In genomic region chr7:1087462-1087809, GRCh38 we compare ENCODE assay signal across 8 cellular contexts. TPM values are rescaled to one million over a fixed set of nuclear protein-coding genes. Genes with fewer than 3 reads are reported as not detected.
DNase-seq lines count a peak whose midpoint lies in the region; ATAC-seq and TF ChIP-seq lines count a peak whose summit lies in the region.

No MANE protein-coding gene starts in this region.

- TF ChIP-seq CTCF in C4-2B (conservative IDR thresholded peaks at IDR 0.05) (no peak), epithelial cell of proximal tubule (conservative IDR thresholded peaks at IDR 0.05; ENCODE audit: low read depth, low read length) (no peak)

- H2AFZ ChIP-seq in trophoblast cell (ENCODE audit: insufficient read depth, low read length, poor library complexity): no peak overlapping the region

- no CpG with 5 or more reads among the region's 6 CpGs for WGBS in trophoblast cell (ENCODE audit: extremely low coverage, insufficient coverage, insufficient read length)

- no peak overlapping the region for H2AK5ac ChIP-seq in trophoblast cell (ENCODE audit: low read length)

- H3K27me3 ChIP-seq in NT2/D1 (ENCODE audit: insufficient read depth, insufficient read length) (no peaks in the 10 kb centered on the region), trophoblast cell (ENCODE audit: insufficient read depth, low read length) (no peaks in the 10 kb centered on the region)

- no peak for ATAC-seq in GM18520 (IDR thresholded peaks at IDR 0.05; ENCODE audit: unreplicated experiment)

- peaks cover 9% of the 10 kb centered on the region for H3K79me1 ChIP-seq in trophoblast cell (ENCODE audit: low read length)

- no peak overlapping the region for H3K14ac ChIP-seq in trophoblast cell (ENCODE audit: low read length)

- no peak overlapping the region for H4K91ac ChIP-seq in trophoblast cell (ENCODE audit: low read depth, low read length)

- H4K8ac ChIP-seq in trophoblast cell (ENCODE audit: low read depth, low read length): no peak overlapping the region

- H2BK5ac ChIP-seq in trophoblast cell (ENCODE audit: low read depth, low read length, poor library complexity): no peak overlapping the region

- H3K27ac ChIP-seq in C4-2B (peak overlapping the region; percentile 56), trophoblast cell (ENCODE audit: low read depth, low read length) (peak overlapping the region; percentile 18)

- no peak overlapping the region for H3K18ac ChIP-seq in trophoblast cell (ENCODE audit: low read length)

- peaks cover 4% of the 10 kb centered on the region for H3K79me2 ChIP-seq in trophoblast cell (ENCODE audit: control insufficient read depth, insufficient read depth, low read length, poor library complexity)

- H2BK12ac ChIP-seq in trophoblast cell (ENCODE audit: low read length): no peak overlapping the region

- peak overlapping the region; percentile 77 for H3K4me2 ChIP-seq in trophoblast cell (ENCODE audit: low read length)

- no peak for DNase-seq in NT2/D1 (ENCODE audit: low read depth, low spot score)
- DNase-seq in epithelial cell of proximal tubule (ENCODE audit: low read depth): no peak
- DNase-seq in trophoblast cell: peak; percentile 22 to 78
- no peak for DNase-seq in 8988T
- no peak for DNase-seq in DMS114 treated with DMSO at 0.1 percent for 48 hours (lab: John Stamatoyannopoulos, UW; ENCODE audit: unreplicated experiment)
- no peak for DNase-seq in NCI-H774 (lab: John Stamatoyannopoulos, UW)

- H3K23ac ChIP-seq in trophoblast cell (ENCODE audit: low read length): no peak overlapping the region

- H3K9ac ChIP-seq in NT2/D1 (ENCODE audit: insufficient read length, low read depth): peak overlapping the region; percentile 82
- H3K9ac ChIP-seq in trophoblast cell (ENCODE audit: low read length): no peak overlapping the region

- H4K12ac ChIP-seq in trophoblast cell (ENCODE audit: low read depth, low read length): no peak overlapping the region

- H3K4me1 ChIP-seq in NT2/D1 (ENCODE audit: insufficient read depth, insufficient read length): peaks cover 26% of the 10 kb centered on the region
- H3K4me1 ChIP-seq in trophoblast cell (ENCODE audit: control insufficient read depth in 1 of 2, insufficient read depth in 2 of 2, low read length in 2 of 2): peaks cover 23 to 35% of the 10 kb centered on the region in 2 experiments

- peak overlapping the region; percentile 53 for H3K4me3 ChIP-seq in NT2/D1 (ENCODE audit: insufficient read length, low read depth)
- peak overlapping the region; percentile 48 for H3K4me3 ChIP-seq in epithelial cell of proximal tubule (ENCODE audit: low read depth, low read length)
- no peak overlapping the region for H3K4me3 ChIP-seq in trophoblast cell (ENCODE audit: low read depth, low read length)

- H3K36me3 ChIP-seq in NT2/D1 (ENCODE audit: insufficient read depth, insufficient read length, low read length) (peaks cover 41% of the 10 kb centered on the region), trophoblast cell (ENCODE audit: control insufficient read depth in 1 of 2, insufficient read depth in 2 of 2, low read length in 2 of 2) (peaks cover 7 to 10% of the 10 kb centered on the region in 2 experiments)

- H2BK120ac ChIP-seq in trophoblast cell (ENCODE audit: insufficient read depth, low read length, poor library complexity): no peak overlapping the region

- no peak overlapping the region for H3K4ac ChIP-seq in trophoblast cell (ENCODE audit: low read depth, low read length)

- H3K9me3 ChIP-seq in NT2/D1 (ENCODE audit: insufficient read depth, low read length) (no peaks in the 10 kb centered on the region), trophoblast cell (ENCODE audit: insufficient read depth, low read depth, low read length) (peaks cover 3% of the 10 kb centered on the region)

RNA-seq across cellular contexts. Expression of gene GPER1, which starts 0.5 kb away (rescaled TPM):
- total RNA-seq in epithelial cell of proximal tubule: 0.72 and 0.81 TPM in 2 replicates
- 5.2 and 5.3 TPM in 2 replicates for polyA plus RNA-seq in trophoblast cell (2013)

RNA-seq across cellular contexts. Expression of gene GPR146, which starts 43.1 kb away (rescaled TPM):
- 0.23 TPM in 1 of 2 replicates, not detected in the other for total RNA-seq in epithelial cell of proximal tubule
- polyA plus RNA-seq in trophoblast cell (2013): 5.6 and 6.0 TPM in 2 replicates

Comparison
In these comparisons a context has a peak if more than half of its experiments do, and no peak if none do; other contexts are left out.
1. DNase-seq: peak in trophoblast cell (2 of 2); none in NT2/D1 (single experiment), epithelial cell of proximal tubule (single experiment), 8988T (single experiment), DMS114 treated with DMSO at 0.1 percent for 48 hours (single experiment) and NCI-H774 (single experiment).